In genomic region chr2:163157411-163157810, GRCh38 we compare ENCODE assay signal across 28 cellular contexts.
A peak's percentile ranks its signal among the peaks of the same experiment; 100 is the strongest.
DNase-seq lines count a peak whose midpoint lies in the region; ATAC-seq, FAIRE-seq and TF ChIP-seq lines count a peak whose summit lies in the region.
"Had no signal": no experiment of that assay in that cellular context is flagged by ENCODE, and none has a peak within 500 bp of the region (broad histone marks: within the 10 kb centered on the region; RNA-seq: fewer than 3 reads in every experiment).

No MANE protein-coding gene starts in this region.

- no TSS peak for BruUV-seq in endothelial cell of umbilical vein (replicated peaks; lab: Mats Ljungman, UMichigan)

- FAIRE-seq in RCC 7860 (lab: Jason Lieb, UNC) = no peak
- no peak for FAIRE-seq in endothelial cell of umbilical vein (lab: Jason Lieb, UNC)
- FAIRE-seq: A549, colon, pancreas had no signal

- no peaks in the 10 kb centered on the region for H3K36me3 ChIP-seq in endothelial cell of umbilical vein (ENCODE audit: control insufficient read depth in 2 of 2, extremely low read depth in 1 of 2, insufficient read depth in 2 of 2, low read length in 2 of 2)
- H3K36me3 ChIP-seq in mesenchymal stem cell (ENCODE audit: control insufficient read depth in 1 of 2, insufficient read depth in 2 of 2, low read depth in 1 of 2, low read length in 2 of 2) = no peaks in the 10 kb centered on the region
- H3K36me3 ChIP-seq in HAP-1 (replicated peaks) = no peaks in the 10 kb centered on the region
- H3K36me3 ChIP-seq: ascending aorta, esophagus squamous epithelium, pancreas, upper lobe of left lung had no signal

- H3K9me3 Mint-ChIP-seq in activated CD4-positive, alpha-beta T cell treated with anti-CD3 and anti-CD28 coated beads, Interleukin-2, amount 10 ng/mL, durations not matched to agents 24 days and 14 days = no peaks in the 10 kb centered on the region
- H3K9me3 Mint-ChIP-seq: activated naive CD4-positive, alpha-beta T cell treated with anti-CD3 and anti-CD28 coated beads, Interleukin-2, amount 10 ng/mL, durations not matched to agents 7 days and 5 days; mesothelial cell of epicardium had no signal

- no peak overlapping the region for H3K9ac ChIP-seq in endothelial cell of umbilical vein (replicated peaks; ENCODE audit: extremely low read depth, insufficient read depth, low read length)
- no peak overlapping the region for H3K9ac ChIP-seq in mesenchymal stem cell (ENCODE audit: low read length)

- no peaks in the 10 kb centered on the region for H3K36me3 Mint-ChIP-seq in activated CD4-positive, alpha-beta T cell treated with anti-CD3 and anti-CD28 coated beads, Interleukin-2, amount 10 ng/mL, durations not matched to agents 24 days and 14 days (ENCODE audit: low read depth)
- H3K36me3 Mint-ChIP-seq: activated naive CD4-positive, alpha-beta T cell treated with anti-CD3 and anti-CD28 coated beads, Interleukin-2, amount 10 ng/mL, durations not matched to agents 7 days and 5 days; mesothelial cell of epicardium; natural killer cell had no signal

- H3K4me1 Mint-ChIP-seq in activated CD4-positive, alpha-beta T cell treated with anti-CD3 and anti-CD28 coated beads, Interleukin-2, amount 10 ng/mL, durations not matched to agents 24 days and 14 days = no peaks in the 10 kb centered on the region
- H3K4me1 Mint-ChIP-seq: activated naive CD4-positive, alpha-beta T cell treated with anti-CD3 and anti-CD28 coated beads, Interleukin-2, amount 10 ng/mL, durations not matched to agents 7 days and 5 days; natural killer cell had no signal

- H3K9me3 ChIP-seq in endothelial cell of umbilical vein (replicated peaks; ENCODE audit: control insufficient read depth, insufficient read depth, low read length) (no peaks in the 10 kb centered on the region), mesenchymal stem cell (ENCODE audit: control insufficient read depth, low read length) (no peaks in the 10 kb centered on the region), HAP-1 (no peaks in the 10 kb centered on the region)
- H3K9me3 ChIP-seq: A549, ascending aorta, esophagus squamous epithelium, pancreas, upper lobe of left lung had no signal

- no peaks in the 10 kb centered on the region for H4K20me1 ChIP-seq in endothelial cell of umbilical vein (replicated peaks; ENCODE audit: control insufficient read depth, extremely low read depth, insufficient read depth, low read length)

- CTCF ChIA-PET in endothelial cell of umbilical vein (lab: Charles Lee) = interaction anchor here (1.0 to 6.2 kb wide), 17 partner anchors 10 to 1684 kb away, joined by 4 to 43 read pairs (median 7); partner anchors contain the start of gene COBLL1

- H2BK120ac ChIP-seq in mesenchymal stem cell (ENCODE audit: low read depth, low read length) = no peak overlapping the region

- no peak overlapping the region for H3K14ac ChIP-seq in mesenchymal stem cell (ENCODE audit: low read length in 2 of 2)

- TF ChIP-seq CTCF in AG10803 (conservative IDR thresholded peaks at IDR 0.05; ENCODE audit: low read length) = no peak
- TF ChIP-seq CTCF in endothelial cell of umbilical vein (IDR thresholded peaks at IDR 0.05; ENCODE audit: extremely low read depth in 1 of 2, insufficient read depth in 1 of 2, low read depth in 1 of 2, low read length in 2 of 2) = no peak

- peak; percentile 3 for DNase-seq in AG10803 (ENCODE audit: low read depth)
- peak; percentile 45 for DNase-seq in RCC 7860 (ENCODE audit: low spot score)
- DNase-seq in endothelial cell of umbilical vein (ENCODE audit: low read depth, low spot score) = no peak
- peak; percentile 45 for DNase-seq in mesenchymal stem cell
- no peak for DNase-seq in HAP-1 (ENCODE audit: low spot score in 2 of 2)
- no peak for DNase-seq in OCI-M1 (lab: John Stamatoyannopoulos, UW)
- DNase-seq in activated CD4-positive, alpha-beta T cell treated with anti-CD3 and anti-CD28 coated beads, Interleukin-2, amount 10 ng/mL, durations not matched to agents 24 days and 14 days = no peak
- DNase-seq: activated CD4-positive, CD25-positive, alpha-beta regulatory T cell treated with anti-CD3 and anti-CD28 coated beads, Interleukin-2, amount 50 U/mL, for 72 hours; activated CD8-positive, alpha-beta memory T cell treated with anti-CD3 and anti-CD28 coated beads for 24 hours; activated naive CD4-positive, alpha-beta T cell treated with anti-CD3 and anti-CD28 coated beads, Interleukin-2, amount 10 ng/mL, durations not matched to agents 7 days and 5 days; activated T-cell treated with anti-CD3 and anti-CD28 coated beads, Interleukin-2, amount 50 U/mL, for 48 hours; C1 segment of cervical spinal cord; effector memory CD4-positive, alpha-beta T cell; esophagus squamous epithelium; GOT3; MM.1S; natural killer cell; NCI-H1436 treated with DMSO at 0.1 percent for 48 hours; NCI-H526 treated with DMSO at 0.1 percent for 48 hours; pancreas; right cardiac atrium; upper lobe of left lung had no signal

- peak overlapping the region in 1 of 2 experiments; percentile 17 for H3K4ac ChIP-seq in mesenchymal stem cell (ENCODE audit: low read depth in 1 of 2, low read length in 2 of 2)

- H3K4me2 ChIP-seq in endothelial cell of umbilical vein (ENCODE audit: insufficient read depth, low read length) = peak overlapping the region; percentile 34
- H3K4me2 ChIP-seq in mesenchymal stem cell (ENCODE audit: low read length, poor library complexity, severe bottlenecking) = no peak overlapping the region
- H3K4me2 ChIP-seq: A549 had no signal

- no peak overlapping the region for H2BK5ac ChIP-seq in mesenchymal stem cell (ENCODE audit: low read depth, low read length, poor library complexity, severe bottlenecking)

- TF ChIP-seq POLR2A in endothelial cell of umbilical vein (IDR thresholded peaks at IDR 0.05; ENCODE audit: low read depth, low read length) = no peak

- H3K18ac ChIP-seq in mesenchymal stem cell (ENCODE audit: low read depth in 1 of 2, low read length in 2 of 2) = peak overlapping the region; percentile 52 to 64

- H3K4me3 ChIP-seq in AG10803 (ENCODE audit: low read length) (no peak overlapping the region), endothelial cell of umbilical vein (replicated peaks in 1 of 3; ENCODE audit: insufficient read depth in 1 of 3, low read depth in 1 of 3, low read length in 3 of 3) (no peak overlapping the region), mesenchymal stem cell (ENCODE audit: insufficient read depth in 1 of 2, low read depth in 1 of 2, low read length in 2 of 2) (no peak overlapping the region), HAP-1 (no peak overlapping the region)
- H3K4me3 ChIP-seq: A549, ascending aorta, esophagus squamous epithelium, pancreas, upper lobe of left lung had no signal

- intact Hi-C loops in endothelial cell of umbilical vein (cut with micrococcal nuclease) = loop anchor here (5.0 kb wide), 3 partner anchors 1230 to 1560 kb away; no protein-coding TSS in a partner anchor
- intact Hi-C loops in activated CD4-positive, alpha-beta T cell treated with anti-CD3 and anti-CD28 coated beads, Interleukin-2, amount 10 ng/mL, durations not matched to agents 24 days and 14 days (cut with micrococcal nuclease) = no loop called here

- in situ Hi-C loops in HAP-1 (cut with MboI; ENCODE audit: low sequenced_read_pairs) = no loop called here

- H2AFZ ChIP-seq in endothelial cell of umbilical vein (ENCODE audit: low read depth, low read length) = peak overlapping the region; percentile 73
- no peak overlapping the region for H2AFZ ChIP-seq in mesenchymal stem cell (ENCODE audit: low read depth, low read length)

- no peak overlapping the region for H2BK12ac ChIP-seq in mesenchymal stem cell (ENCODE audit: low read length in 2 of 2)

- no peaks in the 10 kb centered on the region for H3K9me1 ChIP-seq in endothelial cell of umbilical vein (replicated peaks; ENCODE audit: control insufficient read depth, extremely low read depth, insufficient read depth, low read length)

- 26% methylated on average over 1 of the region's 2 CpGs for WGBS in mesenchymal stem cell

- ATAC-seq in GM21381 (IDR thresholded peaks at IDR 0.05; ENCODE audit: unreplicated experiment) = no peak
- ATAC-seq: left lobe of liver, natural killer cell, pancreas, right cardiac atrium had no signal

- H3K27ac ChIP-seq in endothelial cell of umbilical vein (ENCODE audit: insufficient read depth, low read depth, low read length) (no peak overlapping the region), mesenchymal stem cell (ENCODE audit: low read length, poor library complexity, severe bottlenecking) (peak overlapping the region; percentile 45)
- H3K27ac ChIP-seq: A549, ascending aorta, esophagus squamous epithelium, pancreas, upper lobe of left lung had no signal

- H3K27ac Mint-ChIP-seq in activated CD4-positive, alpha-beta T cell treated with anti-CD3 and anti-CD28 coated beads, Interleukin-2, amount 10 ng/mL, durations not matched to agents 24 days and 14 days = no peak overlapping the region
- H3K27ac Mint-ChIP-seq: activated naive CD4-positive, alpha-beta T cell treated with anti-CD3 and anti-CD28 coated beads, Interleukin-2, amount 10 ng/mL, durations not matched to agents 7 days and 5 days; mesothelial cell of epicardium; natural killer cell had no signal

- no peak overlapping the region for H3K4me3 Mint-ChIP-seq in activated CD4-positive, alpha-beta T cell treated with anti-CD3 and anti-CD28 coated beads, Interleukin-2, amount 10 ng/mL, durations not matched to agents 24 days and 14 days
- H3K4me3 Mint-ChIP-seq: activated naive CD4-positive, alpha-beta T cell treated with anti-CD3 and anti-CD28 coated beads, Interleukin-2, amount 10 ng/mL, durations not matched to agents 7 days and 5 days; mesothelial cell of epicardium; natural killer cell had no signal

- H4K8ac ChIP-seq in mesenchymal stem cell (ENCODE audit: low read length) = peak overlapping the region; percentile 35

- H3K79me1 ChIP-seq in mesenchymal stem cell (replicated peaks; ENCODE audit: low read length, poor library complexity, severe bottlenecking) = no peaks in the 10 kb centered on the region

- H2BK15ac ChIP-seq in mesenchymal stem cell (ENCODE audit: low read depth, poor library complexity, severe bottlenecking) = no peak overlapping the region

- POLR2A ChIA-PET in endothelial cell of umbilical vein (lab: Charles Lee) = no interaction called here

- dilution Hi-C loops in endothelial cell of umbilical vein (cut with MboI; ENCODE audit: extremely low pct_ligation_motif_present, low sequenced_read_pairs) = no loop called here

- H3K27me3 ChIP-seq in endothelial cell of umbilical vein (ENCODE audit: control insufficient read depth in 2 of 2, insufficient read depth in 2 of 2, low read length in 2 of 2) (no peaks in the 10 kb centered on the region), mesenchymal stem cell (ENCODE audit: control insufficient read depth in 1 of 2, insufficient read depth in 1 of 2, low read length in 2 of 2) (no peaks in the 10 kb centered on the region), HAP-1 (ENCODE audit: low read depth) (no peaks in the 10 kb centered on the region; the same call in 1 of the 2 replicates)
- H3K27me3 ChIP-seq: ascending aorta, esophagus squamous epithelium, pancreas, upper lobe of left lung had no signal

- H2AK5ac ChIP-seq in mesenchymal stem cell (ENCODE audit: low read length, severe bottlenecking) = peak overlapping the region; percentile 27

- peaks cover 25% of the 10 kb centered on the region for H3K4me1 ChIP-seq in endothelial cell of umbilical vein (ENCODE audit: control insufficient read depth, extremely low read depth, insufficient read depth, low read length)
- H3K4me1 ChIP-seq in mesenchymal stem cell (ENCODE audit: control insufficient read depth, insufficient read depth, low read depth, low read length) = peaks cover 1% of the 10 kb centered on the region
- H3K4me1 ChIP-seq in HAP-1 = no peaks in the 10 kb centered on the region
- H3K4me1 ChIP-seq: ascending aorta, esophagus squamous epithelium, pancreas, upper lobe of left lung had no signal

- no peaks in the 10 kb centered on the region for H3K27me3 Mint-ChIP-seq in activated CD4-positive, alpha-beta T cell treated with anti-CD3 and anti-CD28 coated beads, Interleukin-2, amount 10 ng/mL, durations not matched to agents 24 days and 14 days
- H3K27me3 Mint-ChIP-seq: activated naive CD4-positive, alpha-beta T cell treated with anti-CD3 and anti-CD28 coated beads, Interleukin-2, amount 10 ng/mL, durations not matched to agents 7 days and 5 days had no signal

- no peak overlapping the region for H4K91ac ChIP-seq in mesenchymal stem cell (ENCODE audit: low read length)

- no peaks in the 10 kb centered on the region for H3K79me2 ChIP-seq in endothelial cell of umbilical vein (ENCODE audit: control insufficient read depth, insufficient read depth, low read length)

- no peak overlapping the region for H3K23ac ChIP-seq in mesenchymal stem cell (ENCODE audit: low read length in 2 of 2)

Comparison
In these comparisons a context has a peak if more than half of its experiments do, and no peak if none do; other contexts are left out.
1. DNase-seq: peak in AG10803 (single experiment), RCC 7860 (single experiment) and mesenchymal stem cell (single experiment); none in endothelial cell of umbilical vein (single experiment), HAP-1 (0 of 2), OCI-M1 (single experiment) and activated CD4-positive, alpha-beta T cell treated with anti-CD3 and anti-CD28 coated beads, Interleukin-2, amount 10 ng/mL, durations not matched to agents 24 days and 14 days (single experiment).